Comparison of ENCODE assay signal across 1 cellular context in genomic region chr6:41779793-41780622, GRCh38.
A peak's percentile ranks its signal among the peaks of the same experiment; 100 is the strongest.
TF ChIP-seq lines count a peak whose summit lies in the region.

Gene FRS3 (minus strand): TSS chr6:41779900. CDS start chr6:41776987, 2,913 bp downstream.

TF ChIP-seq in HepG2, 621 proteins besides CTCF, POLR2A, EP300 and RAD21 (continued from another document and continues in another):
- TF ChIP-seq ZNF142 (CRISPR knock-in tag; IDR thresholded peaks at IDR 0.05) (peak; percentile 59; the same call in 1 of the 2 replicates), ARHGAP35 (CRISPR knock-in tag; IDR thresholded peaks at IDR 0.05; ENCODE audit: borderline replicate concordance) (peak; percentile 30), ZNF614 (CRISPR knock-in tag; IDR thresholded peaks at IDR 0.05; ENCODE audit: borderline replicate concordance) (peak; percentile 89; the same call in 1 of the 2 replicates), ZNF580 (CRISPR knock-in tag; IDR thresholded peaks at IDR 0.05; ENCODE audit: borderline replicate concordance, low read depth) (peak; percentile 88), TERF1 (CRISPR knock-in tag; IDR thresholded peaks at IDR 0.05) (no peak), ZNF44 (CRISPR knock-in tag; IDR thresholded peaks at IDR 0.05) (no peak), FOXC1 (CRISPR knock-in tag; IDR thresholded peaks at IDR 0.05; ENCODE audit: borderline replicate concordance) (peak; percentile 82; the same call in 1 of the 2 replicates), ZNF7 (CRISPR knock-in tag; IDR thresholded peaks at IDR 0.05) (no peak), HNF1A (IDR thresholded peaks at IDR 0.05; ENCODE audit: low read depth) (no peak), HNF1A (CRISPR knock-in tag; IDR thresholded peaks at IDR 0.05; ENCODE audit: borderline replicate concordance) (peak; percentile 79), PHF8 (CRISPR knock-in tag; IDR thresholded peaks at IDR 0.05) (peak; percentile 69), MYC (CRISPR knock-in tag; IDR thresholded peaks at IDR 0.05; ENCODE audit: borderline replicate concordance) (peak; percentile 78), TRIM22 (IDR thresholded peaks at IDR 0.05) (no peak), GTF3A (CRISPR knock-in tag; conservative IDR thresholded peaks at IDR 0.05) (peak; percentile 92), GPN1 (CRISPR knock-in tag; IDR thresholded peaks at IDR 0.05; ENCODE audit: borderline replicate concordance) (no peak), KLF11 (CRISPR knock-in tag; IDR thresholded peaks at IDR 0.05) (no peak; the same call in 1 of the 2 replicates), KLF12 (CRISPR knock-in tag; IDR thresholded peaks at IDR 0.05; ENCODE audit: borderline replicate concordance) (no peak), SIX4 (CRISPR knock-in tag; IDR thresholded peaks at IDR 0.05) (0 out of 2 replicates have a peak, but pooled peaks have one; percentile 29), TBX3 (IDR thresholded peaks at IDR 0.05; ENCODE audit: borderline replicate concordance) (no peak), ZBTB21 (CRISPR knock-in tag; IDR thresholded peaks at IDR 0.05) (no peak), ZNF264 (CRISPR knock-in tag; IDR thresholded peaks at IDR 0.05) (0 out of 2 replicates have a peak, but pooled peaks have one; percentile 38), NFATC3 (CRISPR knock-in tag; IDR thresholded peaks at IDR 0.05) (no peak), ZNF292 (CRISPR knock-in tag; IDR thresholded peaks at IDR 0.05; ENCODE audit: borderline replicate concordance, low read depth) (peak; percentile 35; the same call in 1 of the 2 replicates), SAFB2 (CRISPR knock-in tag; IDR thresholded peaks at IDR 0.05; ENCODE audit: borderline replicate concordance, low read depth) (peak; percentile 87; the same call in 1 of the 2 replicates), ZMYM2 (CRISPR knock-in tag; IDR thresholded peaks at IDR 0.05) (no peak), ZFYVE20 (CRISPR knock-in tag; IDR thresholded peaks at IDR 0.05; ENCODE audit: borderline replicate concordance, low read depth) (no peak), ZNF597 (CRISPR knock-in tag; IDR thresholded peaks at IDR 0.05) (no peak), ZNF598 (CRISPR knock-in tag; IDR thresholded peaks at IDR 0.05; ENCODE audit: borderline replicate concordance) (0 out of 2 replicates have a peak, but pooled peaks have one; percentile 57), NFYB (CRISPR knock-in tag; IDR thresholded peaks at IDR 0.05) (no peak), ZNF496 (CRISPR knock-in tag; IDR thresholded peaks at IDR 0.05; ENCODE audit: insufficient replicate concordance) (no peak), FOXA3 (CRISPR knock-in tag; IDR thresholded peaks at IDR 0.05) (peak; percentile 80)
- TF ChIP-seq, protein P1, sequence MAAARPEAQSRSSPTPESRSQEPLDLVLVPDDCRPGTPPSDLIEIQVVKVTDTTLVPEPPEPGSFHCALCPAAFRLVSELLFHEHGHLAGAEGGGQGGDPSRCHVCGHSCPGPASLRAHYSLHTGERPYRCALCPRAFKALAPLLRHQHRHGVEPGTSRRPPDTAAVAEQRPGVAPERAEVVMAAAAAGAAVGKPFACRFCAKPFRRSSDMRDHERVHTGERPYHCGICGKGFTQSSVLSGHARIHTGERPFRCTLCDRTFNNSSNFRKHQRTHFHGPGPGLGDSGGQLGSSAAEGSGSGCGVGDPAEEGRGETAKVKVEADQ (CRISPR knock-in tag; IDR thresholded peaks at IDR 0.05; ENCODE audit: borderline replicate concordance) = peak; percentile 82
- TF ChIP-seq, protein P2, sequence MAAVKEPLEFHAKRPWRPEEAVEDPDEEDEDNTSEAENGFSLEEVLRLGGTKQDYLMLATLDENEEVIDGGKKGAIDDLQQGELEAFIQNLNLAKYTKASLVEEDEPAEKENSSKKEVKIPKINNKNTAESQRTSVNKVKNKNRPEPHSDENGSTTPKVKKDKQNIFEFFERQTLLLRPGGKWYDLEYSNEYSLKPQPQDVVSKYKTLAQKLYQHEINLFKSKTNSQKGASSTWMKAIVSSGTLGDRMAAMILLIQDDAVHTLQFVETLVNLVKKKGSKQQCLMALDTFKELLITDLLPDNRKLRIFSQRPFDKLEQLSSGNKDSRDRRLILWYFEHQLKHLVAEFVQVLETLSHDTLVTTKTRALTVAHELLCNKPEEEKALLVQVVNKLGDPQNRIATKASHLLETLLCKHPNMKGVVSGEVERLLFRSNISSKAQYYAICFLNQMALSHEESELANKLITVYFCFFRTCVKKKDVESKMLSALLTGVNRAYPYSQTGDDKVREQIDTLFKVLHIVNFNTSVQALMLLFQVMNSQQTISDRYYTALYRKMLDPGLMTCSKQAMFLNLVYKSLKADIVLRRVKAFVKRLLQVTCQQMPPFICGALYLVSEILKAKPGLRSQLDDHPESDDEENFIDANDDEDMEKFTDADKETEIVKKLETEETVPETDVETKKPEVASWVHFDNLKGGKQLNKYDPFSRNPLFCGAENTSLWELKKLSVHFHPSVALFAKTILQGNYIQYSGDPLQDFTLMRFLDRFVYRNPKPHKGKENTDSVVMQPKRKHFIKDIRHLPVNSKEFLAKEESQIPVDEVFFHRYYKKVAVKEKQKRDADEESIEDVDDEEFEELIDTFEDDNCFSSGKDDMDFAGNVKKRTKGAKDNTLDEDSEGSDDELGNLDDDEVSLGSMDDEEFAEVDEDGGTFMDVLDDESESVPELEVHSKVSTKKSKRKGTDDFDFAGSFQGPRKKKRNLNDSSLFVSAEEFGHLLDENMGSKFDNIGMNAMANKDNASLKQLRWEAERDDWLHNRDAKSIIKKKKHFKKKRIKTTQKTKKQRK (IDR thresholded peaks at IDR 0.05; ENCODE audit: low read length) = no peak
- TF ChIP-seq, protein P3, sequence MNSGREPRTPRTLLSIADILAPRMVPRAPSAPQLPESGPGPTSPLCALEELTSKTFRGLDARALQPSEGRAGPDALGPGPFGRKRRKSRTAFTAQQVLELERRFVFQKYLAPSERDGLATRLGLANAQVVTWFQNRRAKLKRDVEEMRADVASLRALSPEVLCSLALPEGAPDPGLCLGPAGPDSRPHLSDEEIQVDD (CRISPR knock-in tag; IDR thresholded peaks at IDR 0.05; ENCODE audit: borderline replicate concordance) = 0 out of 2 replicates have a peak, but pooled peaks have one; percentile 28
- TF ChIP-seq, protein P4, sequence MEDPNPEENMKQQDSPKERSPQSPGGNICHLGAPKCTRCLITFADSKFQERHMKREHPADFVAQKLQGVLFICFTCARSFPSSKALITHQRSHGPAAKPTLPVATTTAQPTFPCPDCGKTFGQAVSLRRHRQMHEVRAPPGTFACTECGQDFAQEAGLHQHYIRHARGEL (CRISPR knock-in tag; IDR thresholded peaks at IDR 0.05) = no peak
